ENCODE assay signal across 8 cellular contexts in genomic region chr5:40754381-40755092, GRCh38. TPM values are rescaled to one million over a fixed set of nuclear protein-coding genes. Genes with fewer than 3 reads are reported as not detected.
DNase-seq lines count a peak whose midpoint lies in the region; ATAC-seq and TF ChIP-seq lines count a peak whose summit lies in the region.

No MANE protein-coding gene starts in this region.

- H3K27ac ChIP-seq in heart left ventricle = peak overlapping the region; percentile 49 to 95 (median 90)
- H3K27ac ChIP-seq in PC-9 = peak overlapping the region; percentile 36; the same call in 1 of the 2 replicates
- peak overlapping the region; percentile 74 for H3K27ac ChIP-seq in stomach smooth muscle (ENCODE audit: low read length)

- H3K27me3 ChIP-seq in heart left ventricle = no peaks in the 10 kb centered on the region
- H3K27me3 ChIP-seq in PC-9 (ENCODE audit: insufficient read depth, low read depth) = no peaks in the 10 kb centered on the region
- no peaks in the 10 kb centered on the region for H3K27me3 ChIP-seq in stomach smooth muscle (ENCODE audit: control insufficient read depth in 1 of 2, insufficient read depth in 2 of 2, low read length in 2 of 2)

- H3K4me1 ChIP-seq in heart left ventricle (peaks cover 0 to 19% (median 11%) of the 10 kb centered on the region in 12 donors), PC-9 (replicated peaks; ENCODE audit: insufficient read depth) (peaks cover 11% of the 10 kb centered on the region), stomach smooth muscle (ENCODE audit: control insufficient read depth, insufficient read depth, low read length) (no peaks in the 10 kb centered on the region)

- H3K79me2 ChIP-seq in PC-9 (ENCODE audit: low read depth) = peaks cover 22% of the 10 kb centered on the region

- peaks cover 0 to 6% (median 0%) of the 10 kb centered on the region in 12 donors for H3K9me3 ChIP-seq in heart left ventricle
- no peaks in the 10 kb centered on the region for H3K9me3 ChIP-seq in PC-9 (ENCODE audit: insufficient read depth, low read depth)
- H3K9me3 ChIP-seq in stomach smooth muscle (ENCODE audit: control insufficient read depth in 2 of 2, low read length in 2 of 2) = no peaks in the 10 kb centered on the region

- peaks cover 20% of the 10 kb centered on the region for H3K36me3 Mint-ChIP-seq in progenitor cell of endocrine pancreas (ENCODE audit: insufficient read depth)

- H3K4me3 Mint-ChIP-seq in progenitor cell of endocrine pancreas (ENCODE audit: low read depth) = no peak overlapping the region

- H3K9ac ChIP-seq in stomach smooth muscle (ENCODE audit: low read length in 2 of 2) = peak overlapping the region; percentile 91 to 97

- intact Hi-C loops in heart left ventricle (cut with DNase I) (loop anchor here in 9 of 10 donors (1.0 to 10.0 kb wide), 9 partner anchors 44 to 125 kb away; partner anchors contain the start of genes RPL37 (in 8 of the 9) and PRKAA1 (in 1 of the 9)), left ventricle myocardium superior (cut with micrococcal nuclease) (loop anchor here (10.0 kb wide), 1 partner anchor 120 kb away; no protein-coding TSS in a partner anchor), PC-9 (cut with micrococcal nuclease; ENCODE audit: unreplicated experiment) (loop anchor here (1.0 to 10.0 kb wide), 6 partner anchors 44 to 1175 kb away; partner anchors contain the start of genes PRKAA1, RIMOC1 and RPL37)

- peaks cover 0 to 15% (median 4%) of the 10 kb centered on the region in 9 donors for H3K36me3 ChIP-seq in heart left ventricle
- 0 out of 2 replicates have a peak, but pooled peaks cover 3% of the 10 kb centered on the region for H3K36me3 ChIP-seq in PC-9 (ENCODE audit: low read depth)
- no peaks in the 10 kb centered on the region for H3K36me3 ChIP-seq in stomach smooth muscle (ENCODE audit: control insufficient read depth in 2 of 2, insufficient read depth in 2 of 2, low read length in 2 of 2)

- CTCF ChIA-PET in PC-9 (lab: Charles Lee) = interaction anchor here (0.6 kb wide), 2 partner anchors 122 to 237 kb away, joined by 4 to 8 read pairs; no protein-coding TSS in a partner anchor

- peaks cover 17% of the 10 kb centered on the region; the same call in 1 of the 2 replicates for H3F3A ChIP-seq in PC-9 (ENCODE audit: insufficient read depth, low read depth)

- H3K4me2 ChIP-seq in PC-9 = peak overlapping the region; percentile 85

- POLR2A ChIA-PET in PC-9 (lab: Charles Lee; ENCODE audit: unreplicated experiment) = interaction anchor here (0.7 kb wide), 2 partner anchors 87 to 371 kb away, joined by 3 to 4 read pairs; partner anchors contain the start of gene CARD6

- BruUV-seq in PC-9 (replicated peaks; lab: Mats Ljungman, UMichigan) = TSS peak; percentile 26

- DNase-seq in heart left ventricle (no peak), left ventricle myocardium superior (no peak), PC-9 (no peak), foreskin fibroblast (peak in 1 of 2 donors; percentile 24), GOT3 (lab: John Stamatoyannopoulos, UW) (no peak), progenitor cell of endocrine pancreas (ENCODE audit: low spot score, unreplicated experiment) (no peak)

- no peak overlapping the region for H3K27ac Mint-ChIP-seq in progenitor cell of endocrine pancreas

- H4K20me1 ChIP-seq in PC-9 (ENCODE audit: insufficient read depth) = no peaks in the 10 kb centered on the region

- no peak for TF ChIP-seq POLR2A in heart left ventricle (IDR thresholded peaks at IDR 0.05)

- no peak for ATAC-seq in heart left ventricle
- ATAC-seq in left ventricle myocardium superior = no peak
- peak; percentile 13 for ATAC-seq in HG02798 (IDR thresholded peaks at IDR 0.05; ENCODE audit: poor library complexity, unreplicated experiment)

- H3K4me3 ChIP-seq in heart left ventricle (peak overlapping the region in 11 of 12 donors; percentile 77 to 98 (median 85)), PC-9 (peak overlapping the region; percentile 79), foreskin fibroblast (ENCODE audit: low read depth in 1 of 2, low read length in 2 of 2) (peak overlapping the region; percentile 91 to 97), stomach smooth muscle (ENCODE audit: low read length in 2 of 2) (peak overlapping the region; percentile 83 to 89)

- no peak for TF ChIP-seq CTCF in heart left ventricle (IDR thresholded peaks at IDR 0.05)
- TF ChIP-seq CTCF in PC-9 (conservative IDR thresholded peaks at IDR 0.05) = no peak
- no peak for TF ChIP-seq CTCF in foreskin fibroblast (IDR thresholded peaks at IDR 0.05; ENCODE audit: low read depth, low read length)
- no peak for TF ChIP-seq CTCF in progenitor cell of endocrine pancreas (IDR thresholded peaks at IDR 0.05; ENCODE audit: unreplicated experiment)

- peak overlapping the region; percentile 90 for H2AFZ ChIP-seq in PC-9

- no peaks in the 10 kb centered on the region for H3K9me2 ChIP-seq in PC-9 (ENCODE audit: insufficient read depth)

- H3K27me3 Mint-ChIP-seq in progenitor cell of endocrine pancreas = no peaks in the 10 kb centered on the region

- H3K9me3 Mint-ChIP-seq in progenitor cell of endocrine pancreas (ENCODE audit: low read depth) = peaks cover 6% of the 10 kb centered on the region

- WGBS in heart left ventricle, 4 donors = 12 to 14% (median 13%) methylated on average over 6 of the region's 6 CpGs

- peaks cover 2% of the 10 kb centered on the region for H3K4me1 Mint-ChIP-seq in progenitor cell of endocrine pancreas (ENCODE audit: low read depth)

RNA-seq across cellular contexts. Expression of gene TTC33, which starts 1.2 kb away (rescaled TPM):
- total RNA-seq in heart left ventricle = 10 to 100 TPM; 11.3 to 20.0 (median 14.2) TPM
- polyA plus RNA-seq in heart left ventricle = 10 to 100 TPM in 1 of 2 donors, 1 to 10 TPM in 1; 5.6 to 14.3 TPM
- 14.8 TPM for total RNA-seq in left ventricle myocardium superior
- 29.4 and 30.2 TPM in 2 replicates for total RNA-seq in PC-9 (2021)
- 21.5 and 25.4 TPM in 2 replicates for total RNA-seq in progenitor cell of endocrine pancreas

RNA-seq across cellular contexts. Expression of gene PRKAA1, which starts 43.6 kb away (rescaled TPM):
- total RNA-seq in heart left ventricle (10 to 100 TPM; 36.4 to 53.3 (median 43.2) TPM), left ventricle myocardium superior (35.9 TPM), PC-9 (2021) (155 and 178 TPM in 2 replicates), progenitor cell of endocrine pancreas (75.1 and 79.5 TPM in 2 replicates)
- 10 to 100 TPM; 13.5 to 18.8 TPM for polyA plus RNA-seq in heart left ventricle

Comparison
In these comparisons a context has a peak if more than half of its experiments do, and no peak if none do; other contexts are left out.
1. H3K27ac ChIP-seq: peak in every context shown above with its lines; median percentile 90 in heart left ventricle; 74 in stomach smooth muscle; 36 in PC-9.